ENCODE assay signal across 8 cellular contexts in the genomic region with DNA sequence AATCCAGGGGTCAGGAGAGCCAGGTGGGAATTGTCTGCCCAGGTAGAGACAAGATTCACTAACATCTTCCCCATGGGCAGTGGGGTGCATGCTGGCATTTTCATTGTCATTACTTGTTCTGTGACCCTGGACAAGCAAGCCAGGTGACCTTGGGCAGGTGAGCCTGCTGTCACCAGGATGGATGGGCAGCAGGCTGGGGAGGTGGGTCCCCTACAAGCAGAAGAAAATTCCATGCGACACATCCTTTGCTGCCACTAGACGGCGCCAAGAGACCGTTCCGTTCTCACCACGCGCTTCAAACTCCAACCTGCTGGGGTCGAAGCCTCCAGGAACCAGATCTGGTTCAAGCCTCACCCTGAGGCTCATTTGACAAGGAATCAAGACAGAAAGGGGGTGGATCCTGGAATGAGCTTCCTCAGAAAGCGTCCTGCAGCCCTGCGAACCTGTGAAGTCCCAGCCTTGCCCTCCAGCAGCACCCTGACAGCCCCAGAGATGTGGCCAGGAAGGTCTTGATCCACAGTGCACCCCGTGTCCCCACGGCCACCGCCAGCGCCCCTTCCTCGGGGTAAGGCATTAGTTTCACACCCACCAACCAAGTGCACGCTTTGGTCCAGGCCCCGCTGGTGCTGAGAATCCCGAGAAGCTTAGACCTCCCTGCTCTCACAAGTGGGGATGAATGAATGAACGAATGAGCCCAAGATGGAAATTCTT. TPM values are rescaled to one million over a fixed set of nuclear protein-coding genes. Genes with fewer than 3 reads are reported as not detected.
A peak's percentile ranks its signal among the peaks of the same experiment; 100 is the strongest.
DNase-seq lines count a peak whose midpoint lies in the region; ATAC-seq lines count a peak whose summit lies in the region.

No MANE protein-coding gene starts in this region.

- peak; percentile 40 for ATAC-seq in activated CD4-positive, alpha-beta T cell treated with anti-CD3 and anti-CD28 coated beads for 36 hours
- no peak for ATAC-seq in HG02759 (IDR thresholded peaks at IDR 0.05; ENCODE audit: unreplicated experiment)

- peak overlapping the region; percentile 80 for H3K27ac Mint-ChIP-seq in activated CD4-positive, alpha-beta T cell treated with anti-CD3 and anti-CD28 coated beads for 36 hours

- H3K27me3 ChIP-seq in layer of hippocampus (ENCODE audit: control insufficient read depth, insufficient read depth, low read length): no peaks in the 10 kb centered on the region

- POLR2A ChIA-PET in activated CD4-positive, alpha-beta T cell treated with anti-CD3 and anti-CD28 coated beads for 36 hours (lab: Charles Lee): no interaction called here

- H3K27ac ChIP-seq in layer of hippocampus (ENCODE audit: low read depth, low read length): peak overlapping the region; percentile 23

- DNase-seq in AML-193 (lab: John Stamatoyannopoulos, UW) (peak; percentile 76 to 77), HCEC 1CT (peak; percentile 73), NCI-H526 (lab: John Stamatoyannopoulos, UW) (peak; percentile 61 to 87), cerebellar cortex (ENCODE audit: low spot score) (peak; percentile 88)
- DNase-seq in activated CD4-positive, alpha-beta T cell treated with anti-CD3 and anti-CD28 coated beads for 36 hours: peak; percentile 89
- peak; percentile 75 for DNase-seq in stimulated activated CD4-positive, alpha-beta T cell treated with anti-CD3 and anti-CD28 coated beads, Interleukin-4, amount 100 ng/mL, for 1 hour

- intact Hi-C loops in activated CD4-positive, alpha-beta T cell treated with anti-CD3 and anti-CD28 coated beads for 36 hours (cut with DNase I, micrococcal nuclease): loop anchor here (1.0 to 10.0 kb wide), 8 partner anchors 135 to 554 kb away; partner anchors contain the start of genes ANKRD9 (in 1 of the 2) and WDR20 (in 1 of the 2)

- H3K4me3 Mint-ChIP-seq in activated CD4-positive, alpha-beta T cell treated with anti-CD3 and anti-CD28 coated beads for 36 hours: no peak overlapping the region

- no peaks in the 10 kb centered on the region for H3K27me3 Mint-ChIP-seq in activated CD4-positive, alpha-beta T cell treated with anti-CD3 and anti-CD28 coated beads for 36 hours

- CTCF ChIA-PET in activated CD4-positive, alpha-beta T cell treated with anti-CD3 and anti-CD28 coated beads for 36 hours (lab: Charles Lee): interaction anchor here (0.6 to 2.4 kb wide), 20 partner anchors 8 to 1917 kb away, joined by 3 to 12 read pairs (median 4); no protein-coding TSS in a partner anchor

- no peaks in the 10 kb centered on the region for H3K9me3 Mint-ChIP-seq in activated CD4-positive, alpha-beta T cell treated with anti-CD3 and anti-CD28 coated beads for 36 hours (ENCODE audit: low read depth)

- H3K36me3 Mint-ChIP-seq in activated CD4-positive, alpha-beta T cell treated with anti-CD3 and anti-CD28 coated beads for 36 hours (ENCODE audit: low read depth): no peaks in the 10 kb centered on the region

- peaks cover 19% of the 10 kb centered on the region for H3K4me1 Mint-ChIP-seq in activated CD4-positive, alpha-beta T cell treated with anti-CD3 and anti-CD28 coated beads for 36 hours

RNA-seq across cellular contexts. Expression of gene DYNC1H1, which starts 3.2 kb away (rescaled TPM):
- total RNA-seq in activated CD4-positive, alpha-beta T cell treated with anti-CD3 and anti-CD28 coated beads for 36 hours: 100 to 1,000 TPM; 283 to 293 TPM
